In genomic region chr3:62727981-62728380, GRCh38 we compare ENCODE assay signal across 15 cellular contexts.
A peak's percentile ranks its signal among the peaks of the same experiment; 100 is the strongest.
DNase-seq lines count a peak whose midpoint lies in the region; TF ChIP-seq lines count a peak whose summit lies in the region.
"Had no signal": no experiment of that assay in that cellular context is flagged by ENCODE, and none has a peak within 500 bp of the region (broad histone marks: within the 10 kb centered on the region; RNA-seq: fewer than 3 reads in every experiment).

No MANE protein-coding gene starts in this region.

- no peaks in the 10 kb centered on the region for H3K36me3 Mint-ChIP-seq in neural progenitor cell
- H3K36me3 Mint-ChIP-seq: CD4-positive, alpha-beta memory T cell had no signal

- H3K36me3 ChIP-seq in DOHH2 (ENCODE audit: control insufficient read depth, low read length) (peaks cover 15% of the 10 kb centered on the region; the same call in 1 of the 2 replicates), OCI-LY7 (ENCODE audit: insufficient read depth, low read length) (no peaks in the 10 kb centered on the region), neural progenitor cell (no peaks in the 10 kb centered on the region), MM.1S (replicated peaks; ENCODE audit: insufficient read depth, low read length) (no peaks in the 10 kb centered on the region)
- H3K36me3 ChIP-seq: HAP-1 had no signal

- H3K27ac Mint-ChIP-seq in neural progenitor cell = peak overlapping the region; percentile 52
- H3K27ac Mint-ChIP-seq: CD4-positive, alpha-beta memory T cell had no signal

- peaks cover 3% of the 10 kb centered on the region for H3K27me3 Mint-ChIP-seq in neural progenitor cell (ENCODE audit: insufficient read depth, low read depth)

- H3K9me3 Mint-ChIP-seq in neural progenitor cell = no peaks in the 10 kb centered on the region

- no TSS peak for BruUV-seq in OCI-LY7 (replicated peaks; lab: Mats Ljungman, UMichigan)

- H3K27me3 ChIP-seq in DOHH2 (ENCODE audit: control insufficient read depth, low read length) (no peaks in the 10 kb centered on the region), neural progenitor cell (no peaks in the 10 kb centered on the region), MM.1S (replicated peaks; ENCODE audit: insufficient read depth, low read length) (no peaks in the 10 kb centered on the region)

- no peak overlapping the region for H3K4me3 Mint-ChIP-seq in neural progenitor cell
- H3K4me3 Mint-ChIP-seq: CD4-positive, alpha-beta memory T cell had no signal

- POLR2A ChIA-PET in HEK293T (lab: Yijun Ruan, JAX) = no interaction called here
- POLR2A ChIA-PET in OCI-LY7 (lab: Charles Lee) = interaction anchor here (0.8 to 8.2 kb wide), 21 partner anchors 8 to 144 kb away, joined by 3 to 117 read pairs (median 5); no protein-coding TSS in a partner anchor

- H3K27ac ChIP-seq in DOHH2 (ENCODE audit: low read depth, low read length) (peak overlapping the region; percentile 88), OCI-LY7 (ENCODE audit: low read depth, low read length, poor library complexity, severe bottlenecking) (peak overlapping the region; percentile 78), neural progenitor cell (peak overlapping the region; percentile 4), MM.1S (ENCODE audit: low read length) (no peak overlapping the region)

- H2AFZ ChIP-seq in OCI-LY7 (ENCODE audit: low read length) (no peak overlapping the region; the same call in 1 of the 2 replicates), neural progenitor cell (replicated peaks) (no peak overlapping the region), MM.1S (ENCODE audit: low read length) (no peak overlapping the region)

- DNase-seq in HEK293T (ENCODE audit: extremely low spot score) (no peak), OCI-LY7 (ENCODE audit: low spot score) (no peak), neural progenitor cell (ENCODE audit: low spot score) (no peak), MM.1S (no peak)
- DNase-seq in stimulated activated CD4-positive, alpha-beta T cell treated with anti-CD3 and anti-CD28 coated beads, Interleukin-2, amount 100 ng/mL, for 48 hours = no peak
- no peak for DNase-seq in activated CD4-positive, alpha-beta T cell treated with anti-CD3 and anti-CD28 coated beads, Interleukin-2, amount 50 U/mL, for 4 hours
- DNase-seq: C1 segment of cervical spinal cord; Calu3; CD4-positive, alpha-beta memory T cell; COR-L47; DMS53; DMS79 treated with DMSO at 0.1 percent for 48 hours; GOT3 had no signal

- H4K20me1 ChIP-seq in DOHH2 (ENCODE audit: control insufficient read depth, insufficient read depth, low read depth, low read length) = no peaks in the 10 kb centered on the region
- no peaks in the 10 kb centered on the region for H4K20me1 ChIP-seq in OCI-LY7 (ENCODE audit: insufficient read depth, low read length)
- H4K20me1 ChIP-seq in neural progenitor cell (ENCODE audit: low read depth) = no peaks in the 10 kb centered on the region
- no peaks in the 10 kb centered on the region for H4K20me1 ChIP-seq in MM.1S (ENCODE audit: insufficient read depth, low read length)

- H3K4me2 ChIP-seq in DOHH2 (ENCODE audit: low read length) (peak overlapping the region; percentile 58), OCI-LY7 (ENCODE audit: low read length) (peak overlapping the region; percentile 67), neural progenitor cell (peak overlapping the region; percentile 52), MM.1S (ENCODE audit: low read depth, low read length) (no peak overlapping the region)

- CTCF ChIA-PET in HEK293T (lab: Yijun Ruan, JAX) = no interaction called here
- CTCF ChIA-PET in OCI-LY7 (lab: Charles Lee; ENCODE audit: unreplicated experiment) = interaction anchor here (0.7 kb wide), 1 partner anchor 92 kb away, joined by 3 read pairs; no protein-coding TSS in a partner anchor

- H3F3A ChIP-seq in DOHH2 (ENCODE audit: control insufficient read depth, insufficient read depth) (peaks cover 30% of the 10 kb centered on the region), neural progenitor cell (ENCODE audit: low read depth) (no peaks in the 10 kb centered on the region), MM.1S (ENCODE audit: insufficient read depth, low read length) (no peaks in the 10 kb centered on the region)

- peaks cover 98% of the 10 kb centered on the region for H3K4me1 ChIP-seq in DOHH2 (ENCODE audit: control insufficient read depth, low read length)
- peaks cover 76% of the 10 kb centered on the region for H3K4me1 ChIP-seq in OCI-LY7 (ENCODE audit: insufficient read depth, low read length, poor library complexity, severe bottlenecking)
- H3K4me1 ChIP-seq in neural progenitor cell = peaks cover 45% of the 10 kb centered on the region
- H3K4me1 ChIP-seq in MM.1S (ENCODE audit: low read length) = no peaks in the 10 kb centered on the region
- H3K4me1 ChIP-seq: HAP-1 had no signal

- H3K9me3 ChIP-seq in DOHH2 (ENCODE audit: control insufficient read depth, insufficient read depth, low read length) (no peaks in the 10 kb centered on the region), OCI-LY7 (ENCODE audit: low read length) (no peaks in the 10 kb centered on the region), neural progenitor cell (ENCODE audit: low read depth) (no peaks in the 10 kb centered on the region), MM.1S (replicated peaks; ENCODE audit: insufficient read depth, low read length) (no peaks in the 10 kb centered on the region)
- H3K9me3 ChIP-seq: HAP-1 had no signal

- no peak for TF ChIP-seq CTCF in DOHH2 (IDR thresholded peaks at IDR 0.05; ENCODE audit: low read depth, low read length, poor library complexity, severe bottlenecking)
- TF ChIP-seq CTCF in OCI-LY7 (conservative IDR thresholded peaks at IDR 0.05; ENCODE audit: low read length) = no peak
- no peak for TF ChIP-seq CTCF in neural progenitor cell (IDR thresholded peaks at IDR 0.05)
- TF ChIP-seq CTCF in MM.1S (IDR thresholded peaks at IDR 0.05; ENCODE audit: low read length) = no peak

- intact Hi-C loops in OCI-LY7 (cut with micrococcal nuclease; ENCODE audit: unreplicated experiment) = no loop called here

- H3K9me2 ChIP-seq in DOHH2 (replicated peaks; ENCODE audit: control insufficient read depth, low read length) = no peaks in the 10 kb centered on the region
- no peaks in the 10 kb centered on the region for H3K9me2 ChIP-seq in OCI-LY7 (ENCODE audit: insufficient read depth, low read length)
- H3K9me2 ChIP-seq in MM.1S (replicated peaks; ENCODE audit: insufficient read depth, low read length) = no peaks in the 10 kb centered on the region

- peaks cover 53% of the 10 kb centered on the region for H3K4me1 Mint-ChIP-seq in neural progenitor cell
- H3K4me1 Mint-ChIP-seq: CD4-positive, alpha-beta memory T cell had no signal

- H3K9ac ChIP-seq in neural progenitor cell = no peak overlapping the region
- no peak overlapping the region for H3K9ac ChIP-seq in MM.1S (ENCODE audit: low read length)

- H3K4me3 ChIP-seq in DOHH2 (ENCODE audit: low read length) = peak overlapping the region; percentile 39; the same call in 1 of the 2 replicates
- peak overlapping the region; percentile 28 for H3K4me3 ChIP-seq in OCI-LY7 (ENCODE audit: low read depth, low read length, poor library complexity, severe bottlenecking)
- no peak overlapping the region for H3K4me3 ChIP-seq in neural progenitor cell
- no peak overlapping the region for H3K4me3 ChIP-seq in MM.1S (ENCODE audit: low read length)
- H3K4me3 ChIP-seq: HAP-1 had no signal

- peaks cover 12% of the 10 kb centered on the region; the same call in 1 of the 2 replicates for H3K79me2 ChIP-seq in DOHH2 (ENCODE audit: control insufficient read depth, low read length)
- H3K79me2 ChIP-seq in OCI-LY7 (ENCODE audit: insufficient read depth, low read depth, low read length) = no peaks in the 10 kb centered on the region
- no peaks in the 10 kb centered on the region for H3K79me2 ChIP-seq in neural progenitor cell (ENCODE audit: low read depth)
- no peaks in the 10 kb centered on the region for H3K79me2 ChIP-seq in MM.1S (ENCODE audit: low read length)

TF ChIP-seq in HEK293T, 16 proteins besides CTCF, POLR2A, EP300 and RAD21:
- no peak for TF ChIP-seq PKNOX1 (IDR thresholded peaks at IDR 0.05)
- no peak for TF ChIP-seq HDGF (IDR thresholded peaks at IDR 0.05; ENCODE audit: borderline replicate concordance)
- no peak for TF ChIP-seq FOXK2 (IDR thresholded peaks at IDR 0.05)
- no peak for TF ChIP-seq NFRKB (IDR thresholded peaks at IDR 0.05)
- no peak for TF ChIP-seq SP1 (IDR thresholded peaks at IDR 0.05)
- no peak for TF ChIP-seq ZNF384 (IDR thresholded peaks at IDR 0.05)
- no peak for TF ChIP-seq FOXA1 (IDR thresholded peaks at IDR 0.05)
- TF ChIP-seq ELF4 (IDR thresholded peaks at IDR 0.05) = peak; percentile 75

Comparison
In these comparisons a context has a peak if more than half of its experiments do, and no peak if none do; other contexts are left out.
1. H3K4me3 ChIP-seq: peak in DOHH2 (single experiment) and OCI-LY7 (single experiment); none in neural progenitor cell (single experiment) and MM.1S (single experiment).